In genomic region chr14:40347675-40348074, GRCh38 we compare ENCODE assay signal across 19 cellular contexts.
DNase-seq lines count a peak whose midpoint lies in the region; ATAC-seq and TF ChIP-seq lines count a peak whose summit lies in the region.
"Had no signal": no experiment of that assay in that cellular context is flagged by ENCODE, and none has a peak within 500 bp of the region (broad histone marks: within the 10 kb centered on the region; RNA-seq: fewer than 3 reads in every experiment).

No MANE protein-coding gene starts in this region.

- peak overlapping the region; percentile 78 to 88 for H3K4me3 Mint-ChIP-seq in H9
- H3K4me3 Mint-ChIP-seq: activated CD4-positive, alpha-beta T cell treated with anti-CD3 and anti-CD28 coated beads, Interleukin-2, amount 10 ng/mL, durations not matched to agents 7 days and 5 days; HFFc6; stimulated activated naive CD8-positive, alpha-beta T cell treated with anti-CD3 and anti-CD28 coated beads, Interleukin-15, Interleukin-2, amounts not matched to agents 100 ng/mL and 50 ng/mL, for 24 hours had no signal

- no peak overlapping the region for H2BK12ac ChIP-seq in H9 (ENCODE audit: insufficient read length, low read depth, low read length)

- DNase-seq in H9 (no peak), NT2/D1 (ENCODE audit: low read depth, low spot score) (no peak), testis (no peak), WERI-Rb-1 (no peak), T1000 (lab: John Stamatoyannopoulos, UW) (no peak)
- DNase-seq: activated CD4-positive, alpha-beta T cell treated with anti-CD3 and anti-CD28 coated beads, Interleukin-2, amount 10 ng/mL, durations not matched to agents 7 days and 5 days; activated CD8-positive, alpha-beta memory T cell treated with anti-CD3 and anti-CD28 coated beads, Interleukin-2, amount 50 U/mL, for 4 hours; activated gamma-delta T cell treated with Interleukin-2 at 50 U/mL for 16 hours; amniotic stem cell; COR-L47; HFFc6; ovary had no signal

- no peak overlapping the region for H2AK5ac ChIP-seq in H9 (ENCODE audit: insufficient read length, low read length)

- H3K4me2 ChIP-seq in H9 (ENCODE audit: insufficient read depth, insufficient read length, low read length), result peak overlapping the region; percentile 70

- intact Hi-C loops in testis (cut with DNase I; ENCODE audit: low total_unique reads), result no loop called here

- H3K4me1 Mint-ChIP-seq in H9, result peaks cover 9 to 11% of the 10 kb centered on the region in 2 experiments
- H3K4me1 Mint-ChIP-seq: activated CD4-positive, alpha-beta T cell treated with anti-CD3 and anti-CD28 coated beads, Interleukin-2, amount 10 ng/mL, durations not matched to agents 7 days and 5 days had no signal

- H3T11ph ChIP-seq in H9 (ENCODE audit: low read length), result peak overlapping the region; percentile 83

- H3K9ac ChIP-seq in H9 (ENCODE audit: extremely low read depth, insufficient read length, low read length) (peak overlapping the region; percentile 85), NT2/D1 (ENCODE audit: insufficient read length, low read depth) (peak overlapping the region; percentile 61), iPS-18a (ENCODE audit: low read length) (no peak overlapping the region)

- no peak overlapping the region for H3K56ac ChIP-seq in H9 (ENCODE audit: insufficient read length, low read depth, low read length)

- ATAC-seq in HG02938 (IDR thresholded peaks at IDR 0.05; ENCODE audit: unreplicated experiment), result no peak
- ATAC-seq: left lobe of liver, Panc1, sciatic nerve had no signal

- H4K8ac ChIP-seq in H9 (replicated peaks; ENCODE audit: insufficient read length, low read depth, low read length), result no peak overlapping the region

- no peaks in the 10 kb centered on the region for H3K79me2 ChIP-seq in H9 (ENCODE audit: insufficient read depth, low read length)

- peak overlapping the region; percentile 56 for H3K18ac ChIP-seq in H9 (ENCODE audit: insufficient read length, low read depth, low read length)

- no CpG with 5 or more reads among the region's 3 CpGs for WGBS in H9 (ENCODE audit: extremely low coverage, insufficient read length, low lambda C conversion rate)
- WGBS in testis, 2 donors, result 57 to 71% methylated on average over 3 of the region's 3 CpGs

- peaks cover 0 to 3% (median 0%) of the 10 kb centered on the region in 3 experiments; a peak in 1 of 7 replicates for H3K36me3 Mint-ChIP-seq in H9 (ENCODE audit: insufficient read depth in 1 of 3, low read depth in 3 of 3)

- no peak overlapping the region; the same call in 1 of the 2 replicates for H3K4ac ChIP-seq in H9 (ENCODE audit: low read depth, low read length)

- no peaks in the 10 kb centered on the region for H3K27me3 Mint-ChIP-seq in H9 (ENCODE audit: low read depth)
- H3K27me3 Mint-ChIP-seq: activated CD4-positive, alpha-beta T cell treated with anti-CD3 and anti-CD28 coated beads, Interleukin-2, amount 10 ng/mL, durations not matched to agents 7 days and 5 days; stimulated activated naive CD8-positive, alpha-beta T cell treated with anti-CD3 and anti-CD28 coated beads, Interleukin-15, Interleukin-2, amounts not matched to agents 100 ng/mL and 50 ng/mL, for 24 hours had no signal

- H3K79me1 ChIP-seq in H9 (ENCODE audit: insufficient read depth, low read depth, low read length, poor library complexity, severe bottlenecking), result no peaks in the 10 kb centered on the region

- H3K9me3 ChIP-seq in H9 (ENCODE audit: control insufficient read depth, low read depth, low read length) (no peaks in the 10 kb centered on the region), NT2/D1 (ENCODE audit: insufficient read depth, low read length) (no peaks in the 10 kb centered on the region), iPS-18a (ENCODE audit: control insufficient read depth, low read depth, low read length) (no peaks in the 10 kb centered on the region), testis (no peaks in the 10 kb centered on the region), WERI-Rb-1 (ENCODE audit: severe bottlenecking) (no peaks in the 10 kb centered on the region)
- H3K9me3 ChIP-seq: ovary, vagina had no signal

- no peak overlapping the region for H3K23ac ChIP-seq in H9 (ENCODE audit: insufficient read length, low read depth, low read length)

- no peak overlapping the region for H4K91ac ChIP-seq in H9 (ENCODE audit: insufficient read length, low read depth, low read length)

- no peak overlapping the region for H2BK15ac ChIP-seq in H9 (ENCODE audit: low read depth, low read length)

- H3K4me3 ChIP-seq in NT2/D1 (ENCODE audit: insufficient read length, low read depth) (peak overlapping the region; percentile 65), iPS-18a (ENCODE audit: low read length) (peak overlapping the region; percentile 45), testis (peak overlapping the region; percentile 7 to 21), WERI-Rb-1 (ENCODE audit: low read depth, low read length) (no peak overlapping the region)
- H3K4me3 ChIP-seq: ovary, vagina had no signal

- peak overlapping the region; percentile 89; the same call in 1 of the 2 replicates for H3K14ac ChIP-seq in H9 (ENCODE audit: insufficient read depth, low read length)

- H2BK20ac ChIP-seq in H9 (ENCODE audit: low read depth, low read length, poor library complexity, severe bottlenecking), result no peak overlapping the region

- H3K27me3 ChIP-seq in H9 (ENCODE audit: insufficient read depth, low read length) (no peaks in the 10 kb centered on the region), NT2/D1 (ENCODE audit: insufficient read depth, insufficient read length) (no peaks in the 10 kb centered on the region), iPS-18a (ENCODE audit: control insufficient read depth, insufficient read depth, low read length) (no peaks in the 10 kb centered on the region), testis (no peaks in the 10 kb centered on the region), WERI-Rb-1 (ENCODE audit: insufficient read depth, low read depth, severe bottlenecking) (peaks cover 26% of the 10 kb centered on the region)
- H3K27me3 ChIP-seq: ovary, vagina had no signal

- H3K36me3 ChIP-seq in NT2/D1 (ENCODE audit: insufficient read depth, insufficient read length, low read length), result no peaks in the 10 kb centered on the region
- no peaks in the 10 kb centered on the region for H3K36me3 ChIP-seq in iPS-18a (ENCODE audit: control insufficient read depth, low read depth, low read length)
- H3K36me3 ChIP-seq in testis (ENCODE audit: low read depth, missing control alignments), result no peaks in the 10 kb centered on the region
- H3K36me3 ChIP-seq in WERI-Rb-1, result no peaks in the 10 kb centered on the region
- H3K36me3 ChIP-seq: ovary, vagina had no signal

- H3K27ac Mint-ChIP-seq in H9, result peak overlapping the region in 2 of 3 experiments; percentile 55 to 98; a peak in 2 of 7 replicates
- H3K27ac Mint-ChIP-seq: activated CD4-positive, alpha-beta T cell treated with anti-CD3 and anti-CD28 coated beads, Interleukin-2, amount 10 ng/mL, durations not matched to agents 7 days and 5 days; HFFc6; stimulated activated naive CD8-positive, alpha-beta T cell treated with anti-CD3 and anti-CD28 coated beads, Interleukin-15, Interleukin-2, amounts not matched to agents 100 ng/mL and 50 ng/mL, for 24 hours had no signal

- no peak overlapping the region for H2BK5ac ChIP-seq in H9 (ENCODE audit: insufficient read length, low read length)

- no peaks in the 10 kb centered on the region for H3K23me2 ChIP-seq in H9 (ENCODE audit: insufficient read length, low read depth, low read length, poor library complexity, severe bottlenecking)

- peak overlapping the region; percentile 99 for H2AFZ ChIP-seq in H9 (ENCODE audit: low read length)

- H3K9me3 Mint-ChIP-seq in H9, result peaks cover 0 to 3% of the 10 kb centered on the region in 2 experiments; a peak in 2 of 5 replicates
- H3K9me3 Mint-ChIP-seq: stimulated activated naive CD8-positive, alpha-beta T cell treated with anti-CD3 and anti-CD28 coated beads, Interleukin-15, Interleukin-2, amounts not matched to agents 100 ng/mL and 50 ng/mL, for 24 hours had no signal

- no peaks in the 10 kb centered on the region; the same call in 1 of the 2 replicates for H3K4me1 ChIP-seq in H9 (ENCODE audit: insufficient read depth, low read length)
- H3K4me1 ChIP-seq in NT2/D1 (ENCODE audit: insufficient read depth, insufficient read length), result no peaks in the 10 kb centered on the region
- no peaks in the 10 kb centered on the region for H3K4me1 ChIP-seq in iPS-18a (ENCODE audit: control insufficient read depth, low read depth, low read length)
- no peaks in the 10 kb centered on the region for H3K4me1 ChIP-seq in testis
- H3K4me1 ChIP-seq: vagina had no signal

- TF ChIP-seq CTCF in H9 (conservative IDR thresholded peaks at IDR 0.05) (no peak), testis (IDR thresholded peaks at IDR 0.05) (no peak), WERI-Rb-1 (IDR thresholded peaks at IDR 0.05; ENCODE audit: low read depth, low read length) (no peak)

- no peaks in the 10 kb centered on the region for H4K20me1 ChIP-seq in H9 (ENCODE audit: control insufficient read depth, insufficient read depth, insufficient read length)

- TF ChIP-seq POLR2A in testis (IDR thresholded peaks at IDR 0.05), result no peak

- peak overlapping the region; percentile 73 for H2BK120ac ChIP-seq in H9 (ENCODE audit: low read depth, low read length, poor library complexity, severe bottlenecking)

- no peak overlapping the region for H4K5ac ChIP-seq in H9 (ENCODE audit: insufficient read length, low read depth, low read length)

- peak overlapping the region; percentile 41 for H3K27ac ChIP-seq in H9 (ENCODE audit: insufficient read length, low read depth, low read length)
- no peak overlapping the region for H3K27ac ChIP-seq in iPS-18a (ENCODE audit: low read length)
- no peak overlapping the region for H3K27ac ChIP-seq in testis
- H3K27ac ChIP-seq in WERI-Rb-1, result no peak overlapping the region
- H3K27ac ChIP-seq: ovary, vagina had no signal
